In the genomic region with DNA sequence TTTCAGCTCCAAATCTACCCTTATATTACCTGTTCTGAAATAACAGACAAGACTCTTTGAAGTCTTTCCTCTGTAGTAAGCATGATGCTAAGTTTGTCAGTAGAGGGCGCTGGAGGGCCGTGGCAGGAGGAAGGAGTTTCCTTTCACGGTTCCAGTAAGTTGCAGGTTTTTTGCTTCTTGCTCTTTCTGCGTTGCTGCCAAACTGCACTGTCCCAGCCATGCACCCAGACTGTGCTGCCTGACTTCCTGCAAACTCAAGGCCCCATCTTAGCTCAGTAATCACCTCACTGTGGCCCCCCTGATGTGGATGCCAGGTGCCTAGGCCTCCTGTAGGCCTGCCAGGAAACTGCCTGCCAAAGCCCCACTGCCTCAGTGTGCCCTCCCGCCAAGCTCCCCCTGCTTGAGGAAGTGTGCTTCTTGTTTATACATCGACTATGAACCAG, we compare ENCODE assay signal across 9 cellular contexts.
A peak's percentile ranks its signal among the peaks of the same experiment; 100 is the strongest.
DNase-seq lines count a peak whose midpoint lies in the region; FAIRE-seq and TF ChIP-seq lines count a peak whose summit lies in the region.
"Had no signal": no experiment of that assay in that cellular context is flagged by ENCODE, and none has a peak within 500 bp of the region (broad histone marks: within the 10 kb centered on the region; RNA-seq: fewer than 3 reads in every experiment).

No MANE protein-coding gene starts in this region.

- peak; percentile 86 for FAIRE-seq in H54 (lab: Jason Lieb, UNC)

- no peak for TF ChIP-seq POLR2A in H54 (IDR thresholded peaks at IDR 0.05; ENCODE audit: low read depth, low read length)

- no peak overlapping the region for H3K9ac ChIP-seq in KMS-11
- no peak overlapping the region for H3K9ac ChIP-seq in OCI-LY1 (ENCODE audit: low read length)
- H3K9ac ChIP-seq: BLaER1 had no signal

- TF ChIP-seq CTCF in KMS-11 (conservative IDR thresholded peaks at IDR 0.05; ENCODE audit: low read depth, low read length) (peak; percentile 99), OCI-LY1 (IDR thresholded peaks at IDR 0.05; ENCODE audit: low read length) (peak; percentile 87)

- H4K20me1 ChIP-seq in KMS-11 (ENCODE audit: insufficient read depth) (no peaks in the 10 kb centered on the region), OCI-LY1 (ENCODE audit: insufficient read depth, low read length) (no peaks in the 10 kb centered on the region)
- H4K20me1 ChIP-seq: BLaER1 had no signal

- H3K4me2 ChIP-seq in KMS-11 (no peak overlapping the region), OCI-LY1 (ENCODE audit: low read length) (no peak overlapping the region)
- H3K4me2 ChIP-seq: BLaER1 had no signal

- no peak overlapping the region for H3K4me3 ChIP-seq in KMS-11 (IDR thresholded peaks at IDR 0.05; ENCODE audit: insufficient read depth, low read depth, low read length)
- no peak overlapping the region for H3K4me3 ChIP-seq in OCI-LY1 (ENCODE audit: low read depth, low read length, poor library complexity, severe bottlenecking)
- H3K4me3 ChIP-seq: BLaER1 had no signal

- H3K4me1 ChIP-seq in KMS-11 (ENCODE audit: low read depth, poor library complexity, severe bottlenecking) (no peaks in the 10 kb centered on the region), OCI-LY1 (ENCODE audit: insufficient read depth, low read length, severe bottlenecking) (no peaks in the 10 kb centered on the region)
- H3K4me1 ChIP-seq: BLaER1 had no signal

- no peaks in the 10 kb centered on the region for H3K9me3 ChIP-seq in OCI-LY1 (ENCODE audit: low read length)
- H3K9me3 ChIP-seq: BLaER1 had no signal

- H3K27ac ChIP-seq in KMS-11, result no peak overlapping the region
- no peak overlapping the region for H3K27ac ChIP-seq in OCI-LY1 (ENCODE audit: low read depth, low read length, poor library complexity, severe bottlenecking)
- H3K27ac ChIP-seq: BLaER1 had no signal

- H3F3A ChIP-seq in OCI-LY1 (ENCODE audit: insufficient read depth, low read length), result no peaks in the 10 kb centered on the region

- H3K9me2 ChIP-seq in OCI-LY1 (ENCODE audit: low read depth, low read length), result no peaks in the 10 kb centered on the region

- DNase-seq in activated CD4-positive, CD25-positive, alpha-beta regulatory T cell treated with anti-CD3 and anti-CD28 coated beads, Interleukin-2, amount 50 U/mL, for 72 hours, result peak; percentile 37
- DNase-seq in activated CD4-positive, CD25-positive, alpha-beta regulatory T cell (lab: John Stamatoyannopoulos, UW), result no peak
- DNase-seq in H54 (ENCODE audit: insufficient read length, low spot score), result peak; percentile 29
- peak; percentile 90 for DNase-seq in astrocyte of the hippocampus (ENCODE audit: low read depth, low spot score)
- peak; percentile 28 for DNase-seq in iPS DF 4.7 (ENCODE audit: extremely low read depth, low spot score)
- DNase-seq in stimulated activated CD4-positive, alpha-beta T cell treated with anti-CD3 and anti-CD28 coated beads, Interleukin-12 subunit alpha, Interleukin-12 subunit beta, amount 100 ng/mL, for 48 hours (ENCODE audit: low read depth in 2 of 3, low spot score in 1 of 3), result peak; percentile 28 to 50 (median 37)

- H3K36me3 ChIP-seq in KMS-11 (ENCODE audit: insufficient read depth) (no peaks in the 10 kb centered on the region), OCI-LY1 (ENCODE audit: insufficient read depth, low read length) (no peaks in the 10 kb centered on the region)
- H3K36me3 ChIP-seq: BLaER1 had no signal

- H3K79me2 ChIP-seq in KMS-11 (ENCODE audit: insufficient read depth, low read depth), result no peaks in the 10 kb centered on the region
- no peaks in the 10 kb centered on the region for H3K79me2 ChIP-seq in OCI-LY1 (ENCODE audit: insufficient read depth, low read length)

- no peaks in the 10 kb centered on the region for H3K27me3 ChIP-seq in KMS-11 (ENCODE audit: insufficient read depth, low read depth)
- H3K27me3 ChIP-seq in OCI-LY1 (ENCODE audit: insufficient read depth, low read length), result no peaks in the 10 kb centered on the region
- H3K27me3 ChIP-seq: BLaER1 had no signal

- H2AFZ ChIP-seq in KMS-11 (ENCODE audit: low read depth) (peak overlapping the region; percentile 56; the same call in 1 of the 2 replicates), OCI-LY1 (ENCODE audit: low read length) (no peak overlapping the region)

Comparison
In these comparisons a context has a peak if more than half of its experiments do, and no peak if none do; other contexts are left out.
1. DNase-seq: peak in activated CD4-positive, CD25-positive, alpha-beta regulatory T cell treated with anti-CD3 and anti-CD28 coated beads, Interleukin-2, amount 50 U/mL, for 72 hours (single experiment), H54 (single experiment), astrocyte of the hippocampus (single experiment), iPS DF 4.7 (single experiment) and stimulated activated CD4-positive, alpha-beta T cell treated with anti-CD3 and anti-CD28 coated beads, Interleukin-12 subunit alpha, Interleukin-12 subunit beta, amount 100 ng/mL, for 48 hours (3 of 3); none in activated CD4-positive, CD25-positive, alpha-beta regulatory T cell (0 of 4).